Comparison of ENCODE assay signal across 33 cellular contexts in genomic region chr6:21898107-21898796, GRCh38.
DNase-seq lines count a peak whose midpoint lies in the region; ATAC-seq and TF ChIP-seq lines count a peak whose summit lies in the region.
"Had no signal": no experiment of that assay in that cellular context is flagged by ENCODE, and none has a peak within 500 bp of the region (broad histone marks: within the 10 kb centered on the region; RNA-seq: fewer than 3 reads in every experiment).

No MANE protein-coding gene starts in this region.

- H3K79me2 ChIP-seq in GM23338 (replicated peaks; ENCODE audit: insufficient read depth), result peaks cover 66% of the 10 kb centered on the region

- H4K5ac ChIP-seq in IMR-90 (ENCODE audit: low read depth, low read length), result no peak overlapping the region

- H3K4me3 ChIP-seq in IMR-90 (ENCODE audit: insufficient read depth, low read depth, low read length) (no peak overlapping the region), astrocyte of the spinal cord (ENCODE audit: low read depth, low read length) (no peak overlapping the region), thymus (ENCODE audit: low read length) (no peak overlapping the region), GM23338 (no peak overlapping the region)
- H3K4me3 ChIP-seq: PC-9, stomach, tibial nerve had no signal

- POLR2A ChIA-PET in IMR-90 (lab: Charles Lee; ENCODE audit: unreplicated experiment), result no interaction called here

- H3K36me3 Mint-ChIP-seq in GM23338 (ENCODE audit: low read depth), result peaks cover 10% of the 10 kb centered on the region

- H4K20me1 ChIP-seq in IMR-90 (ENCODE audit: insufficient read depth, low read length) (no peaks in the 10 kb centered on the region), GM23338 (replicated peaks; ENCODE audit: insufficient read depth) (no peaks in the 10 kb centered on the region; the same call in 1 of the 2 replicates)

- no peak overlapping the region for H3K4ac ChIP-seq in IMR-90 (ENCODE audit: low read depth, low read length)

- no peaks in the 10 kb centered on the region for H3K9me1 ChIP-seq in IMR-90 (ENCODE audit: insufficient read depth, low read length)

- H4K91ac ChIP-seq in IMR-90 (ENCODE audit: insufficient read depth, low read depth, low read length), result no peak overlapping the region

- H3K27ac ChIP-seq in IMR-90 (ENCODE audit: insufficient read depth, low read length) (no peak overlapping the region), thymus (ENCODE audit: low read depth) (peak overlapping the region; percentile 27), GM23338 (ENCODE audit: low read depth) (no peak overlapping the region)
- H3K27ac ChIP-seq: C4-2B, PC-9, stomach, tibial nerve had no signal

- in situ Hi-C loops in IMR-90 (cut with MboI; ENCODE audit: low sequenced_read_pairs) (no loop called here), astrocyte of the spinal cord (cut with HindIII; ENCODE audit: low sequenced_read_pairs) (no loop called here)

- no peak overlapping the region for H2AFZ ChIP-seq in IMR-90 (replicated peaks; ENCODE audit: low read length, poor library complexity)
- H2AFZ ChIP-seq in GM23338, result no peak overlapping the region
- H2AFZ ChIP-seq: PC-9 had no signal

- H3K79me1 ChIP-seq in IMR-90 (ENCODE audit: low read depth in 1 of 2, low read length in 2 of 2), result no peaks in the 10 kb centered on the region; a peak in 1 of 4 replicates

- H2AK5ac ChIP-seq in IMR-90 (ENCODE audit: low read depth, low read length), result no peak overlapping the region

- intact Hi-C loops in IMR-90 (cut with micrococcal nuclease), result no loop called here

- no peak overlapping the region for H3K9ac ChIP-seq in IMR-90 (ENCODE audit: low read depth, low read length)

- TF ChIP-seq RAD21 in IMR-90 (IDR thresholded peaks at IDR 0.05; ENCODE audit: low read length), result no peak

- H3K27ac Mint-ChIP-seq in GM23338, result no peak overlapping the region
- H3K27ac Mint-ChIP-seq: activated T-helper 2 cell treated with anti-CD3 and anti-CD28 coated beads, Interferon-gamma antibody, Interleukin-2, Interleukin-4, amounts not matched to agents 10 μg/mL and 5 μg/mL and 100 μg/mL, durations not matched to agents 14 hours and 24 hours and 36 hours had no signal

- H3K23ac ChIP-seq in IMR-90 (ENCODE audit: low read depth, low read length), result no peak overlapping the region

- DNase-seq in IMR-90, result peak; percentile 87
- DNase-seq in astrocyte of the spinal cord (ENCODE audit: low read depth, low spot score), result peak; percentile 70
- peak; percentile 79 for DNase-seq in iris pigment epithelial cell (ENCODE audit: low read depth)
- no peak for DNase-seq in SHP77 treated with DMSO at 0.1 percent for 48 hours (lab: John Stamatoyannopoulos, UW)
- no peak for DNase-seq in GM23338 (ENCODE audit: low spot score)
- DNase-seq: activated CD4-positive, alpha-beta T cell treated with anti-CD3 and anti-CD28 coated beads for 48 hours; activated CD8-positive, alpha-beta memory T cell treated with anti-CD3 and anti-CD28 coated beads for 24 hours; activated naive CD4-positive, alpha-beta T cell treated with anti-CD3 and anti-CD28 coated beads, Interleukin-2, amount 50 U/mL, for 16 hours; activated T-cell treated with anti-CD3 and anti-CD28 coated beads for 4 hours; amniotic stem cell; COR-L47; DMS79; GF-D8; GOT3; MM.1S; NCI-H1105 treated with DMSO at 0.1 percent for 48 hours; NCI-H1930; NCI-H2171 treated with DMSO at 0.1 percent for 48 hours; NCI-H524; NK-92 treated with Interleukin-12 subunit alpha and Interleukin-12 subunit beta, amount 100 ng/mL, for 24 hours; PC-9; posterior cingulate gyrus; right cardiac atrium; SIG-M5; stimulated activated CD4-positive, alpha-beta T cell treated with anti-CD3 and anti-CD28 coated beads, Interleukin-4, amount 100 ng/mL, for 1 hour; stomach; T-helper 9 cell had no signal

- H2BK5ac ChIP-seq in IMR-90 (ENCODE audit: low read depth, low read length, poor library complexity, severe bottlenecking), result no peak overlapping the region

- H3F3A ChIP-seq in GM23338 (replicated peaks; ENCODE audit: low read depth), result no peaks in the 10 kb centered on the region

- ATAC-seq in IMR-90 (ENCODE audit: low read depth) (peak; percentile 65), GM23338 (no peak), GM21367 (IDR thresholded peaks at IDR 0.05; ENCODE audit: unreplicated experiment) (no peak)
- ATAC-seq: left lobe of liver, right cardiac atrium had no signal

- no peak overlapping the region for H4K8ac ChIP-seq in IMR-90 (ENCODE audit: low read depth in 2 of 2, low read length in 2 of 2)

- H3K4me2 ChIP-seq in IMR-90 (ENCODE audit: low read depth, low read length), result no peak overlapping the region
- no peak overlapping the region for H3K4me2 ChIP-seq in GM23338
- H3K4me2 ChIP-seq: PC-9 had no signal

- H3K27me3 ChIP-seq in IMR-90 (ENCODE audit: control insufficient read depth, insufficient read depth, low read length), result no peaks in the 10 kb centered on the region
- H3K27me3 ChIP-seq in thymus (ENCODE audit: control insufficient read depth, insufficient read depth), result no peaks in the 10 kb centered on the region
- H3K27me3 ChIP-seq in GM23338 (ENCODE audit: insufficient read depth), result no peaks in the 10 kb centered on the region
- H3K27me3 ChIP-seq: stomach, tibial nerve had no signal

- H3K36me3 ChIP-seq in IMR-90 (ENCODE audit: control insufficient read depth, insufficient read depth, low read length) (no peaks in the 10 kb centered on the region), thymus (ENCODE audit: control insufficient read depth, insufficient read depth) (no peaks in the 10 kb centered on the region), GM23338 (ENCODE audit: insufficient read depth) (0 out of 2 replicates have a peak, but pooled peaks cover 3% of the 10 kb centered on the region)
- H3K36me3 ChIP-seq: stomach, tibial nerve had no signal

- CTCF ChIA-PET in IMR-90 (lab: Yijun Ruan, JAX), result no interaction called here

- no peak for TF ChIP-seq POLR2A in IMR-90 (IDR thresholded peaks at IDR 0.05; ENCODE audit: low read depth, low read length)

- H3K18ac ChIP-seq in IMR-90 (ENCODE audit: low read depth, low read length), result no peak overlapping the region

- dilution Hi-C loops in IMR-90 (cut with HindIII; ENCODE audit: low sequenced_read_pairs, unreplicated experiment), result no loop called here

- peaks cover 12% of the 10 kb centered on the region for H3K4me1 Mint-ChIP-seq in GM23338

- TF ChIP-seq CTCF in IMR-90 (conservative IDR thresholded peaks at IDR 0.05; ENCODE audit: low read depth, low read length) (no peak), astrocyte of the spinal cord (IDR thresholded peaks at IDR 0.05; ENCODE audit: low read depth, low read length) (no peak), GM23338 (conservative IDR thresholded peaks at IDR 0.05; ENCODE audit: low read depth in 2 of 2) (no peak)

- no peak overlapping the region for H2BK120ac ChIP-seq in IMR-90 (ENCODE audit: low read depth, low read length)

- no peaks in the 10 kb centered on the region for H3K9me3 Mint-ChIP-seq in GM23338
- H3K9me3 Mint-ChIP-seq: activated T-helper 2 cell treated with anti-CD3 and anti-CD28 coated beads, Interferon-gamma antibody, Interleukin-2, Interleukin-4, amounts not matched to agents 10 μg/mL and 5 μg/mL and 100 μg/mL, durations not matched to agents 14 hours and 24 hours and 36 hours had no signal

- peaks cover 4% of the 10 kb centered on the region for H3K4me1 ChIP-seq in IMR-90 (ENCODE audit: control insufficient read depth, insufficient read depth, low read length)
- no peaks in the 10 kb centered on the region for H3K4me1 ChIP-seq in thymus (ENCODE audit: control insufficient read depth, insufficient read depth, low read length)
- H3K4me1 ChIP-seq in GM23338 (ENCODE audit: insufficient read depth), result peaks cover 7% of the 10 kb centered on the region; the same call in 1 of the 2 replicates
- H3K4me1 ChIP-seq: tibial nerve had no signal

- no peak overlapping the region for H3K4me3 Mint-ChIP-seq in GM23338

- no CpG with 5 or more reads among the region's 5 CpGs for WGBS in IMR-90 (ENCODE audit: extremely low coverage in 2 of 2, insufficient read length in 1 of 2), 2 experiments
- 92% methylated on average over 5 of the region's 5 CpGs for WGBS in thymus

- no peak overlapping the region for H3K14ac ChIP-seq in IMR-90 (replicated peaks; ENCODE audit: low read depth, low read length)

- H2BK15ac ChIP-seq in IMR-90 (ENCODE audit: low read depth, low read length), result no peak overlapping the region

- 0 out of 2 replicates have a peak overlapping the region, but pooled peaks have one; percentile 28 for H2BK20ac ChIP-seq in IMR-90 (ENCODE audit: low read depth, low read length)

- no TSS peak for BruUV-seq in IMR-90 (replicated peaks; lab: Mats Ljungman, UMichigan)

- peaks cover 11% of the 10 kb centered on the region for H3K27me3 Mint-ChIP-seq in GM23338 (ENCODE audit: insufficient read depth, low read depth, poor library complexity)

- no peak overlapping the region for H3K56ac ChIP-seq in IMR-90 (ENCODE audit: extremely low read depth, insufficient read depth, low read length)

- no peak overlapping the region for H2AK9ac ChIP-seq in IMR-90 (replicated peaks; ENCODE audit: low read depth, low read length, poor library complexity)

- H3K9me2 ChIP-seq in GM23338 (ENCODE audit: insufficient read depth), result no peaks in the 10 kb centered on the region

- no peaks in the 10 kb centered on the region for H3K9me3 ChIP-seq in IMR-90 (ENCODE audit: control insufficient read depth, insufficient read depth, low read length)
- H3K9me3 ChIP-seq in thymus (ENCODE audit: control insufficient read depth), result no peaks in the 10 kb centered on the region
- H3K9me3 ChIP-seq: stomach, tibial nerve had no signal

TF ChIP-seq in IMR-90, 13 proteins besides CTCF, POLR2A, EP300 and RAD21:
- TF ChIP-seq NFE2L2 (IDR thresholded peaks at IDR 0.05; ENCODE audit: low read depth, low read length) (no peak), CEBPB (IDR thresholded peaks at IDR 0.05; ENCODE audit: low read depth, low read length) (peak; percentile 93), RFX5 (IDR thresholded peaks at IDR 0.05; ENCODE audit: low read depth, low read length) (no peak)

TF ChIP-seq in GM23338, 12 proteins besides CTCF, POLR2A, EP300 and RAD21 (continues in another document):
- TF ChIP-seq, protein P1, sequence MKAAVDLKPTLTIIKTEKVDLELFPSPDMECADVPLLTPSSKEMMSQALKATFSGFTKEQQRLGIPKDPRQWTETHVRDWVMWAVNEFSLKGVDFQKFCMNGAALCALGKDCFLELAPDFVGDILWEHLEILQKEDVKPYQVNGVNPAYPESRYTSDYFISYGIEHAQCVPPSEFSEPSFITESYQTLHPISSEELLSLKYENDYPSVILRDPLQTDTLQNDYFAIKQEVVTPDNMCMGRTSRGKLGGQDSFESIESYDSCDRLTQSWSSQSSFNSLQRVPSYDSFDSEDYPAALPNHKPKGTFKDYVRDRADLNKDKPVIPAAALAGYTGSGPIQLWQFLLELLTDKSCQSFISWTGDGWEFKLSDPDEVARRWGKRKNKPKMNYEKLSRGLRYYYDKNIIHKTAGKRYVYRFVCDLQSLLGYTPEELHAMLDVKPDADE (IDR thresholded peaks at IDR 0.05), result no peak

Comparison
In these comparisons a context has a peak if more than half of its experiments do, and no peak if none do; other contexts are left out.
1. DNase-seq: peak in IMR-90 (single experiment), astrocyte of the spinal cord (single experiment) and iris pigment epithelial cell (single experiment); none in SHP77 treated with DMSO at 0.1 percent for 48 hours (single experiment) and GM23338 (single experiment).